ENCODE assay signal across 22 cellular contexts in the genomic region with DNA sequence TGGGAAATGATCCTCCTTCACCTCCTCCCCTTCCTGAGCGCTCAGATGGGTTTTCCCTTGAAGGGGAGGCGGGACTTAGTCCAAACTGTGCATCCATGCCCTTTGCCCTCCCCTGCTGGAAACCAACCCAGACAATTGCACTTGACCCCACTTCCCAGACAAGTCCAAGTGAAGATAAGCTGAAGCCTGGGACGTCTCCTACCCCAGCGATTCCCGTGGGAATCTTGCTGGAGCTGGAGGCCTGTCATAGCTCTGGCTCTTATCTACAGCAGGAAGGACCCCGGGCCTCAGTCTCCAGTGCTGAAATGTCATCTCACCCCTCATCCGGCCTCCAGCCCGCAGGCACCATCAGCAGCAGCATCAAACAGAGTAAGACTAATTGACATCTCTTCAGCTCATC. TPM values are rescaled to one million over a fixed set of nuclear protein-coding genes. Genes with fewer than 3 reads are reported as not detected.
"Had no signal": no experiment of that assay in that cellular context is flagged by ENCODE, and none has a peak within 500 bp of the region (broad histone marks: within the 10 kb centered on the region; RNA-seq: fewer than 3 reads in every experiment).

No MANE protein-coding gene starts in this region.

- H3K4me1 Mint-ChIP-seq: activated CD4-positive, alpha-beta T cell treated with anti-CD3 and anti-CD28 coated beads, Interleukin-2, amount 10 ng/mL, durations not matched to agents 7 days and 5 days; activated CD8-positive, alpha-beta memory T cell treated with anti-CD3 and anti-CD28 coated beads, Interleukin-2, amount 10 ng/mL, durations not matched to agents 7 days and 5 days had no signal

- H3K36me3 ChIP-seq: sigmoid colon, vagina had no signal

- H3K4me1 ChIP-seq: foreskin keratinocyte, sigmoid colon, vagina had no signal

- H3K9me3 ChIP-seq: sigmoid colon, vagina had no signal

- H3K27me3 ChIP-seq: vagina had no signal

- H3K36me3 Mint-ChIP-seq: activated CD8-positive, alpha-beta memory T cell treated with anti-CD3 and anti-CD28 coated beads, Interleukin-2, amount 10 ng/mL, durations not matched to agents 7 days and 5 days; activated naive CD4-positive, alpha-beta T cell treated with anti-CD3 and anti-CD28 coated beads, Interleukin-2, amount 10 ng/mL, durations not matched to agents 7 days and 5 days; memory B cell; naive B cell; stimulated activated naive B cell treated with anti-CD40 and anti-IgM and Interleukin-4, amounts not matched to agents 10 μg/mL and 1 μg/mL and 100 μg/mL, for 72 hours had no signal

- H3K9me3 Mint-ChIP-seq: activated CD4-positive, alpha-beta T cell treated with anti-CD3 and anti-CD28 coated beads, Interleukin-2, amount 10 ng/mL, durations not matched to agents 7 days and 5 days; activated CD8-positive, alpha-beta T cell treated with anti-CD3 and anti-CD28 coated beads for 36 hours; activated naive CD4-positive, alpha-beta T cell treated with anti-CD3 and anti-CD28 coated beads, Interleukin-2, amount 10 ng/mL, durations not matched to agents 7 days and 5 days; memory B cell; naive B cell; neural crest cell; stimulated activated naive B cell treated with anti-CD40 and anti-IgM and Interleukin-4, amounts not matched to agents 10 μg/mL and 1 μg/mL and 100 μg/mL, for 72 hours had no signal

- H3K4me3 Mint-ChIP-seq: activated CD4-positive, alpha-beta T cell treated with anti-CD3 and anti-CD28 coated beads, Interleukin-2, amount 10 ng/mL, durations not matched to agents 7 days and 5 days; activated CD8-positive, alpha-beta memory T cell treated with anti-CD3 and anti-CD28 coated beads, Interleukin-2, amount 10 ng/mL, durations not matched to agents 7 days and 5 days; activated CD8-positive, alpha-beta T cell treated with anti-CD3 and anti-CD28 coated beads for 36 hours; activated naive CD4-positive, alpha-beta T cell treated with anti-CD3 and anti-CD28 coated beads, Interleukin-2, amount 10 ng/mL, durations not matched to agents 7 days and 5 days; memory B cell; neural crest cell; stimulated activated naive B cell treated with anti-CD40 and anti-IgM and Interleukin-4, amounts not matched to agents 10 μg/mL and 1 μg/mL and 100 μg/mL, for 72 hours had no signal

- FAIRE-seq: endometrium had no signal

- H3K27ac ChIP-seq: foreskin keratinocyte, sigmoid colon, vagina, VCaP had no signal

- H3K4me3 ChIP-seq: sigmoid colon, vagina had no signal

- DNase-seq: activated CD4-positive, alpha-beta T cell treated with anti-CD3 and anti-CD28 coated beads, Interleukin-2, amount 10 ng/mL, durations not matched to agents 7 days and 5 days; activated CD8-positive, alpha-beta memory T cell treated with anti-CD3 and anti-CD28 coated beads, Interleukin-2, amount 10 ng/mL, durations not matched to agents 7 days and 5 days; activated CD8-positive, alpha-beta T cell treated with anti-CD3 and anti-CD28 coated beads for 36 hours; activated effector memory CD4-positive, alpha-beta T cell treated with anti-CD3 and anti-CD28 coated beads, Interleukin-2, amount 50 U/mL, for 16 hours; activated naive CD4-positive, alpha-beta T cell treated with anti-CD3 and anti-CD28 coated beads, Interleukin-2, amount 10 ng/mL, durations not matched to agents 7 days and 5 days; activated T-cell treated with anti-CD3 and anti-CD28 coated beads for 4 hours; erythroblast; foreskin keratinocyte; kidney glomerular epithelial cell; naive B cell; sigmoid colon; stimulated activated CD4-positive, alpha-beta T cell treated with anti-CD3 and anti-CD28 coated beads, Interleukin-2, amount 100 ng/mL, for 48 hours; stimulated activated CD8-positive, alpha-beta memory T cell treated with anti-CD3 and anti-CD28 coated beads, Interleukin-4, amount 100 ng/mL, for 48 hours; stimulated activated naive B cell treated with anti-CD40 and anti-IgM and Interleukin-4, amounts not matched to agents 10 μg/mL and 1 μg/mL and 100 μg/mL, for 72 hours; trophoblast cell had no signal

- ATAC-seq: activated CD4-positive, CD25-positive, alpha-beta regulatory T cell treated with anti-CD3 and anti-CD28 coated beads, Interleukin-2, amount 50 U/mL, for 24 hours; activated CD8-positive, alpha-beta memory T cell treated with anti-CD3 and anti-CD28 coated beads, Interleukin-2, amount 10 ng/mL, durations not matched to agents 7 days and 5 days; activated CD8-positive, alpha-beta T cell treated with anti-CD3 and anti-CD28 coated beads for 36 hours; foreskin keratinocyte; stimulated activated naive B cell treated with anti-CD40 and anti-IgM and Interleukin-4, amounts not matched to agents 10 μg/mL and 1 μg/mL and 100 μg/mL, for 72 hours had no signal

- H3K27ac Mint-ChIP-seq: activated CD4-positive, alpha-beta T cell treated with anti-CD3 and anti-CD28 coated beads, Interleukin-2, amount 10 ng/mL, durations not matched to agents 7 days and 5 days; activated CD8-positive, alpha-beta memory T cell treated with anti-CD3 and anti-CD28 coated beads, Interleukin-2, amount 10 ng/mL, durations not matched to agents 7 days and 5 days; activated CD8-positive, alpha-beta T cell treated with anti-CD3 and anti-CD28 coated beads for 36 hours; activated naive CD4-positive, alpha-beta T cell treated with anti-CD3 and anti-CD28 coated beads, Interleukin-2, amount 10 ng/mL, durations not matched to agents 7 days and 5 days; memory B cell; naive B cell; stimulated activated naive B cell treated with anti-CD40 and anti-IgM and Interleukin-4, amounts not matched to agents 10 μg/mL and 1 μg/mL and 100 μg/mL, for 72 hours had no signal

RNA-seq across cellular contexts. Expression of a gene that starts 6.5 kb away (rescaled TPM):
- total RNA-seq: glomerular endothelial cell had no signal
